Comparison of ENCODE assay signal across 12 cellular contexts in genomic region chr1:227893696-227894305, GRCh38. TPM values are rescaled to one million over a fixed set of nuclear protein-coding genes. Genes with fewer than 3 reads are reported as not detected.
DNase-seq lines count a peak whose midpoint lies in the region; TF ChIP-seq lines count a peak whose summit lies in the region.
"Had no signal": no experiment of that assay in that cellular context is flagged by ENCODE, and none has a peak within 500 bp of the region (broad histone marks: within the 10 kb centered on the region; RNA-seq: fewer than 3 reads in every experiment).

No MANE protein-coding gene starts in this region.

- H3K27ac ChIP-seq in prostate gland: no peak overlapping the region

- no peak overlapping the region for H3K4me3 Mint-ChIP-seq in endothelial cell (ENCODE audit: unreplicated experiment)
- H3K4me3 Mint-ChIP-seq: activated naive CD8-positive, alpha-beta T cell; central memory CD8-positive, alpha-beta T cell; HFFc6 had no signal

- H3K9me3 Mint-ChIP-seq in endothelial cell (ENCODE audit: unreplicated experiment): no peaks in the 10 kb centered on the region
- H3K9me3 Mint-ChIP-seq: central memory CD8-positive, alpha-beta T cell; HFFc6 had no signal

- WGBS in prostate gland: 44% methylated on average over 16 of the region's 16 CpGs

- no peaks in the 10 kb centered on the region for H3K4me1 Mint-ChIP-seq in endothelial cell (ENCODE audit: unreplicated experiment)

- no peak for TF ChIP-seq POLR2A in prostate gland (IDR thresholded peaks at IDR 0.05)

- no peaks in the 10 kb centered on the region for H3K4me1 ChIP-seq in prostate gland (replicated peaks)

- TF ChIP-seq CTCF in endothelial cell (IDR thresholded peaks at IDR 0.05; ENCODE audit: unreplicated experiment): no peak
- no peak for TF ChIP-seq CTCF in prostate gland (IDR thresholded peaks at IDR 0.05)

- peaks cover 4% of the 10 kb centered on the region for H3K36me3 Mint-ChIP-seq in endothelial cell (ENCODE audit: low read depth, unreplicated experiment)
- H3K36me3 Mint-ChIP-seq: activated naive CD8-positive, alpha-beta T cell had no signal

- H3K27me3 Mint-ChIP-seq in endothelial cell (ENCODE audit: unreplicated experiment): peaks cover 15% of the 10 kb centered on the region
- H3K27me3 Mint-ChIP-seq: activated naive CD8-positive, alpha-beta T cell; central memory CD8-positive, alpha-beta T cell had no signal

- intact Hi-C loops in prostate gland (cut with DNase I): no loop called here

- no peak overlapping the region for H3K4me3 ChIP-seq in prostate gland

- DNase-seq in activated effector memory CD4-positive, alpha-beta T cell treated with anti-CD3 and anti-CD28 coated beads, Interleukin-2, amount 50 U/mL, for 16 hours: peak; percentile 55
- no peak for DNase-seq in activated effector memory CD4-positive, alpha-beta T cell treated with Interleukin-2 at 50 U/mL for 16 hours
- DNase-seq in RPMI7951 (ENCODE audit: low read depth): peak; percentile 91
- DNase-seq in endothelial cell (ENCODE audit: low spot score): peak; percentile 0
- DNase-seq in prostate gland (ENCODE audit: low spot score): peak; percentile 2
- no peak for DNase-seq in amygdala (lab: John Stamatoyannopoulos, UW)
- no peak for DNase-seq in NCI-H1694 treated with DMSO at 0.1 percent for 48 hours (lab: John Stamatoyannopoulos, UW)
- no peak for DNase-seq in GOT3 (lab: John Stamatoyannopoulos, UW)
- DNase-seq: HFFc6, left colon had no signal

- no peak overlapping the region for H3K27ac Mint-ChIP-seq in endothelial cell (ENCODE audit: unreplicated experiment)
- H3K27ac Mint-ChIP-seq: activated naive CD8-positive, alpha-beta T cell; HFFc6 had no signal

- H3K9me3 ChIP-seq in prostate gland: no peaks in the 10 kb centered on the region

- no peaks in the 10 kb centered on the region for H3K27me3 ChIP-seq in prostate gland (replicated peaks; ENCODE audit: insufficient read depth)

- no peaks in the 10 kb centered on the region for H3K36me3 ChIP-seq in prostate gland

RNA-seq across cellular contexts. Expression of gene WNT9A, which starts 53.9 kb away (rescaled TPM):
- 9.5 and 14.0 TPM in 2 replicates for total RNA-seq in RPMI7951 (2014; rRNA removed; shearing (Covaris generic))
- total RNA-seq in endothelial cell (ENCODE audit: unreplicated experiment) (1.0 TPM), prostate gland (1 to 10 TPM; 1.4 to 2.0 TPM)

Comparison
In these comparisons a context has a peak if more than half of its experiments do, and no peak if none do; other contexts are left out.
1. DNase-seq: peak in activated effector memory CD4-positive, alpha-beta T cell treated with anti-CD3 and anti-CD28 coated beads, Interleukin-2, amount 50 U/mL, for 16 hours (single experiment), RPMI7951 (single experiment), endothelial cell (single experiment) and prostate gland (single experiment); none in activated effector memory CD4-positive, alpha-beta T cell treated with Interleukin-2 at 50 U/mL for 16 hours (single experiment), amygdala (0 of 56), NCI-H1694 treated with DMSO at 0.1 percent for 48 hours (single experiment) and GOT3 (single experiment).